In the genomic region with DNA sequence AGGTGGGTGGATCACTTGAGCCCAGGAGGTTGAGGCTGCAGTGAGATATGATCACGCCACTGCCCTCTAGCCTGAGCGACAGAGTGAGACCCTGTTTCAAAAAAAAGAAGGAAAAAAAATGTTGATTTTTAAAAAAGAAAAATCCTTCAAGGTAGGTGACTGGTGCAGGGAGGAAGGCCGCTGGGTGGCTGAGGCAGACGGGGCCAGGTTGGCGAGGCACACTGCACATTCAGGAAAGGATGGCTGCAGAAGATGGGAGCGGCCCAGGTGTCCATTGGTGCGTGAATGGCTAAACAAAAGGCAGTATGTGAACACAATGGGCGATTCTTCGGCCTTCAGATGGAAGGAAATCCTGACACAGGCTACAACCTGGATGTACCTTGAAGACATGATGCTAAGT, we compare ENCODE assay signal across 25 cellular contexts. TPM values are rescaled to one million over a fixed set of nuclear protein-coding genes. Genes with fewer than 3 reads are reported as not detected.
DNase-seq lines count a peak whose midpoint lies in the region; ATAC-seq and TF ChIP-seq lines count a peak whose summit lies in the region.
"Had no signal": no experiment of that assay in that cellular context is flagged by ENCODE, and none has a peak within 500 bp of the region (broad histone marks: within the 10 kb centered on the region; RNA-seq: fewer than 3 reads in every experiment).

No MANE protein-coding gene starts in this region.

- H3K9me3 Mint-ChIP-seq in activated CD8-positive, alpha-beta memory T cell treated with anti-CD3 and anti-CD28 coated beads, Interleukin-2, amount 10 ng/mL, durations not matched to agents 7 days and 5 days (ENCODE audit: low read depth): peaks cover 10% of the 10 kb centered on the region
- H3K9me3 Mint-ChIP-seq in nephron progenitor cell (peaks cover 49% of the 10 kb centered on the region), HFFc6 (no peaks in the 10 kb centered on the region)

- no peak overlapping the region for H4K8ac ChIP-seq in trophoblast cell (ENCODE audit: low read depth, low read length)

- no peak overlapping the region for H3K4ac ChIP-seq in trophoblast cell (ENCODE audit: low read depth, low read length)

- no peak overlapping the region for H3K4me3 ChIP-seq in trophoblast cell (ENCODE audit: low read depth, low read length)
- H3K4me3 ChIP-seq: BLaER1, GM12878 had no signal

- DNase-seq in activated CD8-positive, alpha-beta memory T cell treated with anti-CD3 and anti-CD28 coated beads, Interleukin-2, amount 10 ng/mL, durations not matched to agents 7 days and 5 days: peak; percentile 29
- no peak for DNase-seq in activated CD8-positive, alpha-beta memory T cell treated with anti-CD3 and anti-CD28 coated beads, Interleukin-2, amount 50 U/mL, for 4 hours
- DNase-seq in nephron progenitor cell (no peak), trophoblast cell (no peak), HFFc6 (no peak)
- DNase-seq in stimulated activated CD8-positive, alpha-beta memory T cell treated with anti-CD3 and anti-CD28 coated beads, Interleukin-4, amount 100 ng/mL, for 48 hours: peak; percentile 12
- DNase-seq: 8988T; ACHN; BE2C; C1 segment of cervical spinal cord; CD4-positive, alpha-beta memory T cell; CD4-positive, CD25-positive, alpha-beta regulatory T cell; CD8-positive, alpha-beta memory T cell; COR-L47; DMS 273 treated with DMSO at 0.1 percent for 48 hours; DMS153; DMS53; DMS79; DND-41; EL; GDM1 had no signal

- H3K79me1 ChIP-seq in trophoblast cell (ENCODE audit: low read length): no peaks in the 10 kb centered on the region

- H3K9me3 ChIP-seq in trophoblast cell (ENCODE audit: insufficient read depth, low read depth, low read length): peaks cover 3% of the 10 kb centered on the region

- H4K12ac ChIP-seq in trophoblast cell (ENCODE audit: low read depth, low read length): peak overlapping the region; percentile 36

- H3K36me3 ChIP-seq in trophoblast cell (ENCODE audit: control insufficient read depth in 1 of 2, insufficient read depth in 2 of 2, low read length in 2 of 2): peaks cover 16 to 26% of the 10 kb centered on the region in 2 experiments

- no peak overlapping the region for H3K27ac ChIP-seq in trophoblast cell (ENCODE audit: low read depth, low read length)
- H3K27ac ChIP-seq: BLaER1 had no signal

- H3K9ac ChIP-seq in trophoblast cell (ENCODE audit: low read length): no peak overlapping the region
- H3K9ac ChIP-seq: BLaER1 had no signal

- no peak overlapping the region for H3K27ac Mint-ChIP-seq in activated CD8-positive, alpha-beta memory T cell treated with anti-CD3 and anti-CD28 coated beads, Interleukin-2, amount 10 ng/mL, durations not matched to agents 7 days and 5 days
- peak overlapping the region; percentile 53 for H3K27ac Mint-ChIP-seq in nephron progenitor cell
- no peak overlapping the region for H3K27ac Mint-ChIP-seq in HFFc6
- H3K27ac Mint-ChIP-seq: CD4-positive, alpha-beta memory T cell had no signal

- H3K4me1 ChIP-seq in trophoblast cell (ENCODE audit: control insufficient read depth in 1 of 2, insufficient read depth in 2 of 2, low read length in 2 of 2): no peaks in the 10 kb centered on the region
- H3K4me1 ChIP-seq: BLaER1 had no signal

- H2BK12ac ChIP-seq in trophoblast cell (ENCODE audit: low read length): no peak overlapping the region

- CTCF ChIA-PET in activated CD8-positive, alpha-beta memory T cell treated with anti-CD3 and anti-CD28 coated beads, Interleukin-2, amount 10 ng/mL, durations not matched to agents 7 days and 5 days (lab: Charles Lee): no interaction called here

- H3K4me3 Mint-ChIP-seq in activated CD8-positive, alpha-beta memory T cell treated with anti-CD3 and anti-CD28 coated beads, Interleukin-2, amount 10 ng/mL, durations not matched to agents 7 days and 5 days: no peak overlapping the region
- no peak overlapping the region for H3K4me3 Mint-ChIP-seq in nephron progenitor cell
- H3K4me3 Mint-ChIP-seq in HFFc6: no peak overlapping the region
- H3K4me3 Mint-ChIP-seq: CD14-positive monocyte; CD4-positive, alpha-beta memory T cell; CD4-positive, CD25-positive, alpha-beta regulatory T cell; CD8-positive, alpha-beta memory T cell had no signal

- H2BK120ac ChIP-seq in trophoblast cell (ENCODE audit: insufficient read depth, low read length, poor library complexity): no peak overlapping the region

- TF ChIP-seq CTCF in nephron progenitor cell (IDR thresholded peaks at IDR 0.05) (no peak), HFFc6 (IDR thresholded peaks at IDR 0.05) (no peak)

- no peak overlapping the region for H3K14ac ChIP-seq in trophoblast cell (ENCODE audit: low read length)

- no peak overlapping the region for H4K91ac ChIP-seq in trophoblast cell (ENCODE audit: low read depth, low read length)

- H3K4me2 ChIP-seq in trophoblast cell (ENCODE audit: low read length): no peak overlapping the region
- H3K4me2 ChIP-seq: BLaER1 had no signal

- no peak overlapping the region for H3K23ac ChIP-seq in trophoblast cell (ENCODE audit: low read length)

- no peak overlapping the region for H3K18ac ChIP-seq in trophoblast cell (ENCODE audit: low read length)

- H3K36me3 Mint-ChIP-seq in activated CD8-positive, alpha-beta memory T cell treated with anti-CD3 and anti-CD28 coated beads, Interleukin-2, amount 10 ng/mL, durations not matched to agents 7 days and 5 days: peaks cover 78% of the 10 kb centered on the region
- peaks cover 99% of the 10 kb centered on the region for H3K36me3 Mint-ChIP-seq in nephron progenitor cell (ENCODE audit: low read depth)
- H3K36me3 Mint-ChIP-seq in HFFc6 (ENCODE audit: low read depth): peaks cover 90% of the 10 kb centered on the region

- no CpG with 5 or more reads among the region's 9 CpGs for WGBS in trophoblast cell (ENCODE audit: extremely low coverage, insufficient coverage, insufficient read length)

- ATAC-seq in activated CD8-positive, alpha-beta memory T cell treated with anti-CD3 and anti-CD28 coated beads, Interleukin-2, amount 10 ng/mL, durations not matched to agents 7 days and 5 days: no peak
- no peak for ATAC-seq in HG03439 (IDR thresholded peaks at IDR 0.05; ENCODE audit: unreplicated experiment)
- ATAC-seq: GM12878 had no signal

- no peaks in the 10 kb centered on the region for H3K27me3 Mint-ChIP-seq in activated CD8-positive, alpha-beta memory T cell treated with anti-CD3 and anti-CD28 coated beads, Interleukin-2, amount 10 ng/mL, durations not matched to agents 7 days and 5 days
- H3K27me3 Mint-ChIP-seq in nephron progenitor cell (ENCODE audit: low read depth, poor library complexity): no peaks in the 10 kb centered on the region
- H3K27me3 Mint-ChIP-seq in HFFc6 (ENCODE audit: insufficient read depth): no peaks in the 10 kb centered on the region; the same call in 1 of the 2 replicates
- H3K27me3 Mint-ChIP-seq: CD4-positive, alpha-beta memory T cell; CD4-positive, CD25-positive, alpha-beta regulatory T cell had no signal

- H3K79me2 ChIP-seq in trophoblast cell (ENCODE audit: control insufficient read depth, insufficient read depth, low read length, poor library complexity): no peaks in the 10 kb centered on the region

- H3K27me3 ChIP-seq in trophoblast cell (ENCODE audit: insufficient read depth, low read length): no peaks in the 10 kb centered on the region
- H3K27me3 ChIP-seq: BE2C, BLaER1 had no signal

- H2BK5ac ChIP-seq in trophoblast cell (ENCODE audit: low read depth, low read length, poor library complexity): no peak overlapping the region

- H2AK5ac ChIP-seq in trophoblast cell (ENCODE audit: low read length): no peak overlapping the region

- H3K4me1 Mint-ChIP-seq in activated CD8-positive, alpha-beta memory T cell treated with anti-CD3 and anti-CD28 coated beads, Interleukin-2, amount 10 ng/mL, durations not matched to agents 7 days and 5 days: no peaks in the 10 kb centered on the region
- H3K4me1 Mint-ChIP-seq in nephron progenitor cell: peaks cover 5% of the 10 kb centered on the region
- no peaks in the 10 kb centered on the region for H3K4me1 Mint-ChIP-seq in HFFc6 (ENCODE audit: low read depth)
- H3K4me1 Mint-ChIP-seq: CD14-positive monocyte had no signal

- no peak overlapping the region for H2AFZ ChIP-seq in trophoblast cell (ENCODE audit: insufficient read depth, low read length, poor library complexity)

RNA-seq across cellular contexts. Expression of a gene that starts 30.4 kb away (rescaled TPM):
- total RNA-seq in activated CD8-positive, alpha-beta memory T cell treated with anti-CD3 and anti-CD28 coated beads, Interleukin-2, amount 10 ng/mL, durations not matched to agents 7 days and 5 days: 10 to 100 TPM; 66.6 to 85.1 TPM
- 70.6 and 71.2 TPM in 2 replicates for polyA plus RNA-seq in trophoblast cell (2013)
- total RNA-seq in HFFc6 (2021; fragmentation: NEBNext Ultra II Directional; extraction: Animal tissue kit (Norgen Biotek cat#: 25700)): 100 to 1,000 TPM; 160 to 197 (median 171) TPM

Comparison
In these comparisons a context has a peak if more than half of its experiments do, and no peak if none do; other contexts are left out.
1. DNase-seq: peak in activated CD8-positive, alpha-beta memory T cell treated with anti-CD3 and anti-CD28 coated beads, Interleukin-2, amount 10 ng/mL, durations not matched to agents 7 days and 5 days (single experiment) and stimulated activated CD8-positive, alpha-beta memory T cell treated with anti-CD3 and anti-CD28 coated beads, Interleukin-4, amount 100 ng/mL, for 48 hours (single experiment); none in activated CD8-positive, alpha-beta memory T cell treated with anti-CD3 and anti-CD28 coated beads, Interleukin-2, amount 50 U/mL, for 4 hours (single experiment), nephron progenitor cell (single experiment), trophoblast cell (0 of 2) and HFFc6 (single experiment).